ENCODE assay signal across 8 cellular contexts in the genomic region with DNA sequence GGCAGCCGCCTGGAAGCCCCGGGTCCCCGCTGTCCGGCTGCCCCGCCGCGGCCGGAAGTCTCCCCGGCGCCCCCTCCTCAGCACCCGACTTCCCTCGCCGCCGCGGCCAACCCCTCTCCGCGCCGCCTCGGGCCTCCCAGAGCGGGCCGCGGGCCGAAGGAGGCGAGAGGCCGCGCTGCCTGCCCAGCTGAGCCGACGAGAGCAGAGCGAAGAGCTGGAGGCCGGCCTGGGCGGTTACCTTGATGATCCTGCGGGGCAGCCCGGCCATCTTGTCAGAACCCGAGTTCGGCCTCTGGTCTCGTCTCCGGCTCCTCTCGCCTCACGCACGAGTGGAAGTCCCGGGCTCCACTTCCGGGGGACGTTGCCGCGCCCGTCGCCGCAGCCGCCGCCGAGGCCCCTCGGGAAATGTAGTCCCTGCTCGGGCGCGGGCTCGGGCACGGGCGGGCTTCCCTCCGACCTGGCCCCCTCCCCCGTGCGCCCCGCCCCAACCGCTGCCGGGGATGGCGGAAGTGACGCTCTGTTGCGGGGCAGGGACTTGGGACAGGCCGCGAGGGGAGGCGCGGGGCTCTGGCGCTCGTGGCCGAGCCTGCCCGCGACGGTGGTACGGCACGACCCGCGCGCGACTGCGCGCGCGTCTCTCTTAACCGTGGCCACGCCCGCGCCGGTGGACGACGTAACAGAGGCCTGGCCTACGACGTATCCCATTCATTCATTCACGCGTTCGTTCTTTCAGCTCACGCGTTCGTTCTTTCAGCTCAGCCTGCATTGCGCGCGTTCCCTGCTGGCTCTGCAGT. TPM values are rescaled to one million over a fixed set of nuclear protein-coding genes. Genes with fewer than 3 reads are reported as not detected.
DNase-seq lines count a peak whose midpoint lies in the region; ATAC-seq and TF ChIP-seq lines count a peak whose summit lies in the region.

A gene with protein sequence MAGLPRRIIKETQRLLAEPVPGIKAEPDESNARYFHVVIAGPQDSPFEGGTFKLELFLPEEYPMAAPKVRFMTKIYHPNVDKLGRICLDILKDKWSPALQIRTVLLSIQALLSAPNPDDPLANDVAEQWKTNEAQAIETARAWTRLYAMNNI (minus strand): TSS at position 331 of the 794 bp plus-strand sequence. CDS start 63 bp downstream, at position 268.

- 0 to 1% (median 1%) methylated on average over 89 to 105 of the region's 105 CpGs for WGBS in adipose tissue, 3 donors
- no CpG with 5 or more reads among the region's 105 CpGs for WGBS in trophoblast cell (ENCODE audit: extremely low coverage, insufficient coverage, insufficient read length)
- WGBS in tibial nerve, 2 donors, result 0 to 1% methylated on average over 18 to 71 of the region's 105 CpGs

- H3K4me1 Mint-ChIP-seq in T-cell, result peaks cover 49 to 54% (median 51%) of the 10 kb centered on the region in 3 donors

- intact Hi-C loops in cardiac septum (cut with DNase I), result no loop called here

- peak within 1 kb of the TSS; percentile 99 for H4K12ac ChIP-seq in trophoblast cell (ENCODE audit: low read depth, low read length)

- H3K18ac ChIP-seq in trophoblast cell (ENCODE audit: low read length), result peak within 1 kb of the TSS; percentile 97

- H3K36me3 ChIP-seq in trophoblast cell (ENCODE audit: control insufficient read depth in 1 of 2, insufficient read depth in 2 of 2, low read length in 2 of 2) (no peaks in the 10 kb centered on the region), tibial nerve (no peaks in the 10 kb centered on the region)

- H2AK5ac ChIP-seq in trophoblast cell (ENCODE audit: low read length), result peak within 1 kb of the TSS; percentile 93

- H3K4ac ChIP-seq in trophoblast cell (ENCODE audit: low read depth, low read length), result peak within 1 kb of the TSS; percentile 99

- POLR2A ChIA-PET in T-cell (lab: Charles Lee), result interaction anchor here in 1 of 2 donors (0.5 to 1.9 kb wide), 5 partner anchors 19 to 537 kb away, joined by 3 to 9 read pairs (median 4); partner anchors contain the start of gene MRPL42

- no peaks in the 10 kb centered on the region for H3K27me3 Mint-ChIP-seq in T-cell

- no peak within 1 kb of the TSS for H2BK12ac ChIP-seq in trophoblast cell (ENCODE audit: low read length)

- peak; percentile 32 to 72 for TF ChIP-seq POLR2A in tibial nerve (IDR thresholded peaks at IDR 0.05)

- peak within 1 kb of the TSS; percentile 97 for H2AFZ ChIP-seq in trophoblast cell (ENCODE audit: insufficient read depth, low read length, poor library complexity)

- H3K9me3 Mint-ChIP-seq in T-cell, result no peaks in the 10 kb centered on the region

- H3K9me3 ChIP-seq in trophoblast cell (ENCODE audit: insufficient read depth, low read depth, low read length), result no peaks in the 10 kb centered on the region
- H3K9me3 ChIP-seq in tibial nerve, result no peaks in the 10 kb centered on the region

- H3K9ac ChIP-seq in trophoblast cell (ENCODE audit: low read length), result peak within 1 kb of the TSS; percentile 92

- H4K91ac ChIP-seq in trophoblast cell (ENCODE audit: low read depth, low read length), result peak within 1 kb of the TSS; percentile 99

- H2BK120ac ChIP-seq in trophoblast cell (ENCODE audit: insufficient read depth, low read length, poor library complexity), result peak within 1 kb of the TSS; percentile 91

- peaks cover 23% of the 10 kb centered on the region for H3K79me2 ChIP-seq in trophoblast cell (ENCODE audit: control insufficient read depth, insufficient read depth, low read length, poor library complexity)

- peaks cover 14% of the 10 kb centered on the region for H3K79me1 ChIP-seq in trophoblast cell (ENCODE audit: low read length)

- H3K23ac ChIP-seq in trophoblast cell (ENCODE audit: low read length), result no peak within 1 kb of the TSS

- ATAC-seq in HG02852 (IDR thresholded peaks at IDR 0.05; ENCODE audit: unreplicated experiment), result peak; percentile 79
- ATAC-seq in T-cell (replicated peaks in 1 of 4), result peak; percentile 85 to 87 (median 86)

- peak within 1 kb of the TSS; percentile 99 for H3K14ac ChIP-seq in trophoblast cell (ENCODE audit: low read length)

- no peaks in the 10 kb centered on the region for H3K36me3 Mint-ChIP-seq in T-cell

- TF ChIP-seq CTCF in GM13976 (IDR thresholded peaks at IDR 0.05; ENCODE audit: borderline replicate concordance, control extremely low read depth, extremely low read depth, insufficient read depth, missing control alignments), result no peak
- TF ChIP-seq CTCF in tibial nerve (IDR thresholded peaks at IDR 0.05), result peak in 2 of 5 experiments; percentile 11 to 23

- TF ChIP-seq EP300 in tibial nerve (IDR thresholded peaks at IDR 0.05), result peak in 1 of 2 donors; percentile 85

- H3K4me3 Mint-ChIP-seq in T-cell, result peak within 1 kb of the TSS; percentile 93 to 96 (median 95)

- peak within 1 kb of the TSS; percentile 97 for H3K4me2 ChIP-seq in trophoblast cell (ENCODE audit: low read length)

- H3K27me3 ChIP-seq in trophoblast cell (ENCODE audit: insufficient read depth, low read length), result no peaks in the 10 kb centered on the region
- no peaks in the 10 kb centered on the region for H3K27me3 ChIP-seq in tibial nerve

- H3K4me1 ChIP-seq in trophoblast cell (ENCODE audit: control insufficient read depth in 1 of 2, insufficient read depth in 2 of 2, low read length in 2 of 2) (peaks cover 0 to 7% of the 10 kb centered on the region in 2 experiments), tibial nerve (peaks cover 0 to 49% (median 27%) of the 10 kb centered on the region in 4 donors)

- H3K4me3 ChIP-seq in trophoblast cell (ENCODE audit: low read depth, low read length) (peak within 1 kb of the TSS; percentile 86), tibial nerve (peak within 1 kb of the TSS; percentile 86 to 99 (median 94))

- peak within 1 kb of the TSS; percentile 96 for H2BK5ac ChIP-seq in trophoblast cell (ENCODE audit: low read depth, low read length, poor library complexity)

- in situ Hi-C loops in GM13976 (cut with MboI; ENCODE audit: low sequenced_read_pairs, unreplicated experiment), result no loop called here

- CTCF ChIA-PET in T-cell (lab: Charles Lee), result interaction anchor here in 1 of 2 donors (0.6 to 1.6 kb wide), 7 partner anchors 22 to 660 kb away, joined by 3 to 10 read pairs (median 3); partner anchors contain the start of gene EEA1

- DNase-seq in GM13976 (ENCODE audit: low spot score) (peak; percentile 94), NCI-H146 (lab: John Stamatoyannopoulos, UW) (peak; percentile 96), T-cell (peak; percentile 91 to 98 (median 96)), cardiac septum (ENCODE audit: low spot score) (peak; percentile 97), trophoblast cell (peak; percentile 95 to 96), tibial nerve (ENCODE audit: low spot score in 2 of 2) (peak; percentile 86 to 88)

- peak within 1 kb of the TSS; percentile 97 to 98 for H3K27ac Mint-ChIP-seq in T-cell

- H3K27ac ChIP-seq in adipose tissue (ENCODE audit: low read depth, low read length) (peak within 1 kb of the TSS; percentile 96), trophoblast cell (ENCODE audit: low read depth, low read length) (peak within 1 kb of the TSS; percentile 91), tibial nerve (peak within 1 kb of the TSS; percentile 90 to 98 (median 95))

- H4K8ac ChIP-seq in trophoblast cell (ENCODE audit: low read depth, low read length), result peak within 1 kb of the TSS; percentile 99

RNA-seq across cellular contexts. Expression of the gene that starts here (rescaled TPM):
- total RNA-seq in T-cell, result 10 to 100 TPM; 66.3 to 81.7 (median 79.2) TPM
- 10 to 100 TPM; 20.0 to 78.5 (median 70.6) TPM for polyA plus RNA-seq in adipose tissue
- 81.4 TPM for total RNA-seq in cardiac septum
- polyA plus RNA-seq in trophoblast cell (2013), result 155 and 169 TPM in 2 replicates
- 10 to 100 TPM; 20.8 to 31.0 (median 29.4) TPM for total RNA-seq in tibial nerve

Comparison
In these comparisons a context has a peak if more than half of its experiments do, and no peak if none do; other contexts are left out.
1. Peak in every context shown above with its lines: DNase-seq, ATAC-seq, H3K4me3 ChIP-seq and H3K27ac ChIP-seq.